In the genomic region with DNA sequence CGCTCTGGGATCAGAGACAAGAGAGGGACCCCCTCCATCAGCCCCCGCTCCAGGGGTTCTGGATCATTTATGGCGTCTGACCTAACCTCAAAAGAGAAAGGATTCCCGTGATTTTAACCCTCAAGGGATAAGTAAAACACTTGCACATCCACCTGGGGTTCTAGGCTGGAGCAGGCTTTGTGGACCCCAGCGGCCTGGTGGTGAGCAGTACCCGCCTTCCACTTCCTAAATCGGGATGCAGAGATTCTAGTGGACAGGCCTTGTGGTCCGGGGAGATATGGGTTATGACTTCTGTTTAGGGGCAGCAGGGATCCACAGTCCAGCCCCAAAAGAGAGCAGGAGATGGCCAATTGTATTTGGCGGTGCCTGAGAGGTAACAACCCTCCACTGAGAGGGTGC, we compare ENCODE assay signal across 10 cellular contexts. TPM values are rescaled to one million over a fixed set of nuclear protein-coding genes. Genes with fewer than 3 reads are reported as not detected.
A peak's percentile ranks its signal among the peaks of the same experiment; 100 is the strongest.
DNase-seq lines count a peak whose midpoint lies in the region; ATAC-seq and TF ChIP-seq lines count a peak whose summit lies in the region.
"Had no signal": no experiment of that assay in that cellular context is flagged by ENCODE, and none has a peak within 500 bp of the region (broad histone marks: within the 10 kb centered on the region; RNA-seq: fewer than 3 reads in every experiment).

No MANE protein-coding gene starts in this region.

- no peak for TF ChIP-seq POLR2A in uterus (IDR thresholded peaks at IDR 0.05)

- H3K36me3 ChIP-seq in colonic mucosa (no peaks in the 10 kb centered on the region), tibial artery (no peaks in the 10 kb centered on the region), uterus (no peaks in the 10 kb centered on the region)
- H3K36me3 ChIP-seq: HAP-1, neutrophil had no signal

- TF ChIP-seq CTCF in colonic mucosa (IDR thresholded peaks at IDR 0.05) (no peak), mesothelial cell of epicardium (IDR thresholded peaks at IDR 0.05; ENCODE audit: unreplicated experiment) (no peak), tibial artery (IDR thresholded peaks at IDR 0.05) (no peak), uterus (IDR thresholded peaks at IDR 0.05) (no peak)

- peaks cover 9% of the 10 kb centered on the region for H3K4me1 Mint-ChIP-seq in activated T-cell treated with anti-CD3 and anti-CD28 coated beads, Interleukin-2, amount 50 U/mL, for 72 hours (ENCODE audit: low read depth)
- H3K4me1 Mint-ChIP-seq in activated T-cell treated with anti-CD3 and anti-CD28 coated beads, Interleukin-2, amount 50 U/mL, for 4 hours (ENCODE audit: low read depth) = peaks cover 11% of the 10 kb centered on the region
- peaks cover 25% of the 10 kb centered on the region for H3K4me1 Mint-ChIP-seq in mesothelial cell of epicardium

- H3K9ac ChIP-seq in colonic mucosa (ENCODE audit: low read depth in 2 of 2, low read length in 2 of 2) = peak overlapping the region; percentile 56 to 78

- no peak overlapping the region for H3K4me3 ChIP-seq in colonic mucosa
- peak overlapping the region; percentile 52 to 56 for H3K4me3 ChIP-seq in tibial artery
- H3K4me3 ChIP-seq in uterus = peak overlapping the region in 1 of 2 donors; percentile 62
- H3K4me3 ChIP-seq: HAP-1 had no signal

- no peaks in the 10 kb centered on the region for H3K36me3 Mint-ChIP-seq in activated T-cell treated with anti-CD3 and anti-CD28 coated beads, Interleukin-2, amount 50 U/mL, for 72 hours (ENCODE audit: insufficient read depth in 2 of 2)
- no peaks in the 10 kb centered on the region for H3K36me3 Mint-ChIP-seq in activated T-cell treated with anti-CD3 and anti-CD28 coated beads, Interleukin-2, amount 50 U/mL, for 4 hours (ENCODE audit: insufficient read depth)
- H3K36me3 Mint-ChIP-seq in mesothelial cell of epicardium = no peaks in the 10 kb centered on the region

- H3K27me3 Mint-ChIP-seq in activated T-cell treated with anti-CD3 and anti-CD28 coated beads, Interleukin-2, amount 50 U/mL, for 72 hours (ENCODE audit: low read depth) = peaks cover 49% of the 10 kb centered on the region
- peaks cover 45% of the 10 kb centered on the region for H3K27me3 Mint-ChIP-seq in activated T-cell treated with anti-CD3 and anti-CD28 coated beads, Interleukin-2, amount 50 U/mL, for 4 hours (ENCODE audit: low read depth)
- peaks cover 72% of the 10 kb centered on the region for H3K27me3 Mint-ChIP-seq in mesothelial cell of epicardium (ENCODE audit: low read depth)

- H3K27ac Mint-ChIP-seq in activated T-cell treated with anti-CD3 and anti-CD28 coated beads, Interleukin-2, amount 50 U/mL, for 72 hours = no peak overlapping the region
- no peak overlapping the region for H3K27ac Mint-ChIP-seq in mesothelial cell of epicardium

- ATAC-seq in activated T-cell treated with anti-CD3 and anti-CD28 coated beads, Interleukin-2, amount 50 U/mL, for 72 hours (replicated peaks in 1 of 2) = no peak
- no peak for ATAC-seq in activated T-cell treated with anti-CD3 and anti-CD28 coated beads, Interleukin-2, amount 50 U/mL, for 4 hours
- ATAC-seq in GM19324 (IDR thresholded peaks at IDR 0.05; ENCODE audit: low FRiP score, unreplicated experiment) = no peak

- H3K27me3 ChIP-seq in colonic mucosa (peaks cover 4% of the 10 kb centered on the region), tibial artery (peaks cover 0 to 23% of the 10 kb centered on the region in 2 donors), uterus (peaks cover 3 to 5% of the 10 kb centered on the region in 2 donors)

- H3K4me1 ChIP-seq in colonic mucosa (peaks cover 9% of the 10 kb centered on the region), tibial artery (peaks cover 0 to 26% (median 20%) of the 10 kb centered on the region in 4 donors), uterus (peaks cover 0 to 6% of the 10 kb centered on the region in 2 donors)
- H3K4me1 ChIP-seq: HAP-1 had no signal

- peak overlapping the region; percentile 7 to 44 for H3K4me3 Mint-ChIP-seq in activated T-cell treated with anti-CD3 and anti-CD28 coated beads, Interleukin-2, amount 50 U/mL, for 72 hours
- H3K4me3 Mint-ChIP-seq in activated T-cell treated with anti-CD3 and anti-CD28 coated beads, Interleukin-2, amount 50 U/mL, for 4 hours = no peak overlapping the region
- peak overlapping the region; percentile 63 for H3K4me3 Mint-ChIP-seq in mesothelial cell of epicardium

- no peak for DNase-seq in activated T-cell treated with anti-CD3 and anti-CD28 coated beads, Interleukin-2, amount 50 U/mL, for 72 hours
- no peak for DNase-seq in activated T-cell treated with anti-CD3 and anti-CD28 coated beads, Interleukin-2, amount 50 U/mL, for 4 hours
- DNase-seq in colonic mucosa (no peak), mesothelial cell of epicardium (ENCODE audit: low spot score in 2 of 2, unreplicated experiment in 2 of 2) (no peak), tibial artery (no peak), cerebellar cortex (ENCODE audit: low spot score) (no peak), uterus (no peak)

- no peak overlapping the region for H3K27ac ChIP-seq in colonic mucosa
- no peak overlapping the region for H3K27ac ChIP-seq in tibial artery
- no peak overlapping the region for H3K27ac ChIP-seq in uterus
- H3K27ac ChIP-seq: neutrophil had no signal

- no peaks in the 10 kb centered on the region for H3K9me3 ChIP-seq in colonic mucosa
- no peaks in the 10 kb centered on the region for H3K9me3 ChIP-seq in tibial artery
- no peaks in the 10 kb centered on the region for H3K9me3 ChIP-seq in uterus
- H3K9me3 ChIP-seq: HAP-1, neutrophil had no signal

- intact Hi-C loops in colonic mucosa (cut with DNase I) (no loop called here), tibial artery (cut with DNase I; ENCODE audit: low total_unique reads) (loop anchor here (10.0 kb wide), 1 partner anchor 472 kb away; no protein-coding TSS in a partner anchor), uterus (cut with DNase I; ENCODE audit: low total_unique reads) (no loop called here)

- H3K9me3 Mint-ChIP-seq in activated T-cell treated with anti-CD3 and anti-CD28 coated beads, Interleukin-2, amount 50 U/mL, for 72 hours = no peaks in the 10 kb centered on the region
- H3K9me3 Mint-ChIP-seq in activated T-cell treated with anti-CD3 and anti-CD28 coated beads, Interleukin-2, amount 50 U/mL, for 4 hours = no peaks in the 10 kb centered on the region
- no peaks in the 10 kb centered on the region for H3K9me3 Mint-ChIP-seq in mesothelial cell of epicardium

RNA-seq across cellular contexts. Expression of a gene that starts 0.7 kb away (rescaled TPM):
- total RNA-seq in activated T-cell treated with anti-CD3 and anti-CD28 coated beads, Interleukin-2, amount 50 U/mL, for 72 hours = under 1 TPM; 0.70 to 0.81 TPM
- total RNA-seq in activated T-cell treated with anti-CD3 and anti-CD28 coated beads, Interleukin-2, amount 50 U/mL, for 4 hours = under 1 TPM; 0.33 to 0.58 (median 0.56) TPM
- total RNA-seq in colonic mucosa (10 to 100 TPM; 11.3 to 18.2 TPM), mesothelial cell of epicardium (1.9 to 2.4 TPM (median 2.3 TPM) in 3 replicates), uterus (1 to 10 TPM in 3 of 4 donors, under 1 TPM in 1; 0.59 to 9.3 (median 6.1) TPM)
